ENCODE assay signal across 8 cellular contexts in genomic region chr10:72335394-72336258, GRCh38. TPM values are rescaled to one million over a fixed set of nuclear protein-coding genes. Genes with fewer than 3 reads are reported as not detected.
DNase-seq lines count a peak whose midpoint lies in the region; ATAC-seq and TF ChIP-seq lines count a peak whose summit lies in the region.

No MANE protein-coding gene starts in this region.

- H3K9me3 Mint-ChIP-seq in central memory CD8-positive, alpha-beta T cell = no peaks in the 10 kb centered on the region
- H3K9me3 Mint-ChIP-seq in progenitor cell of endocrine pancreas (ENCODE audit: low read depth) = no peaks in the 10 kb centered on the region

- no peak for TF ChIP-seq CTCF in progenitor cell of endocrine pancreas (IDR thresholded peaks at IDR 0.05; ENCODE audit: unreplicated experiment)

- H3K27me3 Mint-ChIP-seq in central memory CD8-positive, alpha-beta T cell = no peaks in the 10 kb centered on the region
- no peaks in the 10 kb centered on the region for H3K27me3 Mint-ChIP-seq in progenitor cell of endocrine pancreas

- ATAC-seq in GM18868 (IDR thresholded peaks at IDR 0.05; ENCODE audit: unreplicated experiment) = peak; percentile 25
- peak; percentile 37 for ATAC-seq in HG02840 (IDR thresholded peaks at IDR 0.05; ENCODE audit: low FRiP score, unreplicated experiment)
- peak; percentile 20 for ATAC-seq in central memory CD8-positive, alpha-beta T cell (replicated peaks; ENCODE audit: extremely low read depth, poor library complexity, severe bottlenecking)

- H3K36me3 Mint-ChIP-seq in central memory CD8-positive, alpha-beta T cell (ENCODE audit: insufficient read depth) = peaks cover 28% of the 10 kb centered on the region
- peaks cover 20% of the 10 kb centered on the region for H3K36me3 Mint-ChIP-seq in progenitor cell of endocrine pancreas (ENCODE audit: insufficient read depth)

- peak overlapping the region; percentile 93 for H3K27ac Mint-ChIP-seq in central memory CD8-positive, alpha-beta T cell (ENCODE audit: low read depth)
- H3K27ac Mint-ChIP-seq in progenitor cell of endocrine pancreas = no peak overlapping the region

- peak; percentile 83 for DNase-seq in RPMI7951 (ENCODE audit: low read depth)
- DNase-seq in central memory CD8-positive, alpha-beta T cell (ENCODE audit: low spot score in 2 of 2) = peak; percentile 45 to 55
- peak; percentile 97 for DNase-seq in myocyte (ENCODE audit: low read depth)
- no peak for DNase-seq in progenitor cell of endocrine pancreas (ENCODE audit: low spot score, unreplicated experiment)
- DNase-seq in NCI-H1930 (lab: John Stamatoyannopoulos, UW) = no peak
- DNase-seq in stimulated activated CD4-positive, alpha-beta T cell treated with anti-CD3 and anti-CD28 coated beads, Interleukin-4, amount 100 ng/mL, for 24 hours = no peak

- H3K4me3 Mint-ChIP-seq in central memory CD8-positive, alpha-beta T cell = peak overlapping the region; percentile 73
- H3K4me3 Mint-ChIP-seq in progenitor cell of endocrine pancreas (ENCODE audit: low read depth) = no peak overlapping the region

- H3K4me1 Mint-ChIP-seq in central memory CD8-positive, alpha-beta T cell = peaks cover 68% of the 10 kb centered on the region
- peaks cover 17% of the 10 kb centered on the region for H3K4me1 Mint-ChIP-seq in progenitor cell of endocrine pancreas (ENCODE audit: low read depth)

RNA-seq across cellular contexts. Expression of gene DNAJB12, which starts 19.1 kb away (rescaled TPM):
- 20.8 and 24.9 TPM in 2 replicates for total RNA-seq in RPMI7951 (2014; rRNA removed; shearing (Covaris generic))
- total RNA-seq in myocyte (27.1 and 30.3 TPM in 2 replicates), progenitor cell of endocrine pancreas (33.2 and 34.7 TPM in 2 replicates)
- polyA plus RNA-seq in myocyte (2012) = 41.3 TPM

Comparison
In these comparisons a context has a peak if more than half of its experiments do, and no peak if none do; other contexts are left out.
1. DNase-seq: peak in RPMI7951 (single experiment), central memory CD8-positive, alpha-beta T cell (2 of 2) and myocyte (single experiment); none in progenitor cell of endocrine pancreas (single experiment), NCI-H1930 (0 of 2) and stimulated activated CD4-positive, alpha-beta T cell treated with anti-CD3 and anti-CD28 coated beads, Interleukin-4, amount 100 ng/mL, for 24 hours (single experiment).
2. Peak in every context shown above with its lines, with median percentiles within 50 percentile points of each other: ATAC-seq.